Comparison of ENCODE assay signal across 8 cellular contexts in genomic region chr1:32539584-32540571, GRCh38. TPM values are rescaled to one million over a fixed set of nuclear protein-coding genes. Genes with fewer than 3 reads are reported as not detected.
DNase-seq lines count a peak whose midpoint lies in the region; ATAC-seq and TF ChIP-seq lines count a peak whose summit lies in the region.

No MANE protein-coding gene starts in this region.

- no peak overlapping the region for H3K27ac ChIP-seq in naive thymus-derived CD4-positive, alpha-beta T cell (ENCODE audit: low read depth, low read length)

- H3K4me3 Mint-ChIP-seq in activated T-cell treated with anti-CD3 and anti-CD28 coated beads, Interleukin-2, amount 50 U/mL, for 24 hours = peak overlapping the region; percentile 71
- H3K4me3 Mint-ChIP-seq in naive thymus-derived CD4-positive, alpha-beta T cell = peak overlapping the region; percentile 79 to 89 (median 85)

- no peaks in the 10 kb centered on the region for H3K4me1 ChIP-seq in naive thymus-derived CD4-positive, alpha-beta T cell (ENCODE audit: control insufficient read depth in 2 of 2, insufficient read depth in 2 of 2, low read length in 2 of 2)

- POLR2A ChIA-PET in naive thymus-derived CD4-positive, alpha-beta T cell (lab: Charles Lee) = no interaction called here

- H3K27me3 ChIP-seq in naive thymus-derived CD4-positive, alpha-beta T cell (ENCODE audit: control insufficient read depth in 2 of 2, insufficient read depth in 2 of 2, low read length in 2 of 2) = peaks cover 12 to 17% of the 10 kb centered on the region in 2 donors

- no peak for TF ChIP-seq CTCF in fibroblast of the aortic adventitia (IDR thresholded peaks at IDR 0.05; ENCODE audit: insufficient read depth, low read length)

- intact Hi-C loops in naive thymus-derived CD4-positive, alpha-beta T cell (cut with micrococcal nuclease) = no loop called here

- H3K9me3 Mint-ChIP-seq in activated T-cell treated with anti-CD3 and anti-CD28 coated beads, Interleukin-2, amount 50 U/mL, for 24 hours = no peaks in the 10 kb centered on the region
- peaks cover 0 to 4% (median 0%) of the 10 kb centered on the region in 11 donors for H3K9me3 Mint-ChIP-seq in naive thymus-derived CD4-positive, alpha-beta T cell

- peaks cover 81% of the 10 kb centered on the region for H3K27me3 Mint-ChIP-seq in activated T-cell treated with anti-CD3 and anti-CD28 coated beads, Interleukin-2, amount 50 U/mL, for 24 hours
- peaks cover 68 to 79% (median 72%) of the 10 kb centered on the region in 5 donors for H3K27me3 Mint-ChIP-seq in naive thymus-derived CD4-positive, alpha-beta T cell

- peak overlapping the region; percentile 78 for H3K4me3 ChIP-seq in fibroblast of the aortic adventitia (ENCODE audit: low read depth, low read length)
- H3K4me3 ChIP-seq in naive thymus-derived CD4-positive, alpha-beta T cell (ENCODE audit: low read length) = peak overlapping the region; percentile 37

- ATAC-seq in naive thymus-derived CD4-positive, alpha-beta T cell = peak; percentile 38
- ATAC-seq in HG03378 (IDR thresholded peaks at IDR 0.05; ENCODE audit: unreplicated experiment) (no peak), GM21786 (IDR thresholded peaks at IDR 0.05; ENCODE audit: unreplicated experiment) (no peak)

- CTCF ChIA-PET in naive thymus-derived CD4-positive, alpha-beta T cell (lab: Charles Lee) = no interaction called here

- H3K27ac Mint-ChIP-seq in activated T-cell treated with anti-CD3 and anti-CD28 coated beads, Interleukin-2, amount 50 U/mL, for 24 hours = peak overlapping the region; percentile 14
- no peak overlapping the region for H3K27ac Mint-ChIP-seq in naive thymus-derived CD4-positive, alpha-beta T cell

- H3K9me3 ChIP-seq in naive thymus-derived CD4-positive, alpha-beta T cell (ENCODE audit: control insufficient read depth in 2 of 3, low read length in 3 of 3) = no peaks in the 10 kb centered on the region

- H3K4me1 Mint-ChIP-seq in activated T-cell treated with anti-CD3 and anti-CD28 coated beads, Interleukin-2, amount 50 U/mL, for 24 hours (ENCODE audit: low read depth) = peaks cover 10% of the 10 kb centered on the region
- H3K4me1 Mint-ChIP-seq in naive thymus-derived CD4-positive, alpha-beta T cell = peaks cover 6 to 16% (median 10%) of the 10 kb centered on the region in 7 donors

- peak; percentile 14 for DNase-seq in activated CD4-positive, alpha-beta T cell treated with anti-CD3 and anti-CD28 coated beads for 48 hours
- no peak for DNase-seq in activated CD4-positive, alpha-beta T cell treated with anti-CD3 and anti-CD28 coated beads, Interleukin-2, amount 50 U/mL, for 1 hour
- DNase-seq in NCI-H146 (lab: John Stamatoyannopoulos, UW) = peak; percentile 52
- peak; percentile 45 for DNase-seq in activated T-cell treated with anti-CD3 and anti-CD28 coated beads, Interleukin-2, amount 50 U/mL, for 24 hours
- DNase-seq in fibroblast of the aortic adventitia (ENCODE audit: low read depth) = peak; percentile 49
- DNase-seq in naive thymus-derived CD4-positive, alpha-beta T cell = peak in 2 of 9 donors; percentile 7 to 32

- no peaks in the 10 kb centered on the region for H3K36me3 ChIP-seq in naive thymus-derived CD4-positive, alpha-beta T cell (ENCODE audit: control insufficient read depth in 2 of 3, insufficient read depth in 3 of 3, low read length in 3 of 3)

- H3K36me3 Mint-ChIP-seq in activated T-cell treated with anti-CD3 and anti-CD28 coated beads, Interleukin-2, amount 50 U/mL, for 24 hours (ENCODE audit: low read depth) = no peaks in the 10 kb centered on the region
- H3K36me3 Mint-ChIP-seq in naive thymus-derived CD4-positive, alpha-beta T cell = peaks cover 0 to 12% (median 4%) of the 10 kb centered on the region in 5 donors

RNA-seq across cellular contexts. Expression of gene ZBTB8A, which starts 0.7 kb away (rescaled TPM):
- 7.1 and 10.8 TPM in 2 replicates for total RNA-seq in fibroblast of the aortic adventitia (ENCODE audit: low replicate concordance)
- under 1 TPM in 1 of 5 experiments, not detected in 4; 0.07 TPM for total RNA-seq in naive thymus-derived CD4-positive, alpha-beta T cell
- polyA plus RNA-seq in naive thymus-derived CD4-positive, alpha-beta T cell = not detected
